17 cellular contexts compared by ENCODE assay signal in genomic region chr22:49871482-49871881, GRCh38. TPM values are rescaled to one million over a fixed set of nuclear protein-coding genes. Genes with fewer than 3 reads are reported as not detected.
DNase-seq lines count a peak whose midpoint lies in the region; ATAC-seq and TF ChIP-seq lines count a peak whose summit lies in the region.
"Had no signal": no experiment of that assay in that cellular context is flagged by ENCODE, and none has a peak within 500 bp of the region (broad histone marks: within the 10 kb centered on the region; RNA-seq: fewer than 3 reads in every experiment).

No MANE protein-coding gene starts in this region.

- TF ChIP-seq CTCF in fibroblast of mammary gland (conservative IDR thresholded peaks at IDR 0.05; ENCODE audit: control insufficient read depth, insufficient read depth, low read depth, low read length) = no peak
- TF ChIP-seq CTCF in Peyer's patch (IDR thresholded peaks at IDR 0.05) = no peak

- CTCF ChIA-PET in activated naive CD4-positive, alpha-beta T cell treated with anti-CD3 and anti-CD28 coated beads, Interleukin-2, amount 10 ng/mL, durations not matched to agents 7 days and 5 days (lab: Charles Lee) = no interaction called here

- ATAC-seq in HG02571 (IDR thresholded peaks at IDR 0.05; ENCODE audit: unreplicated experiment) = no peak
- ATAC-seq in sciatic nerve = no peak
- ATAC-seq: A549, Right ventricle myocardium inferior had no signal

- H3K27me3 ChIP-seq in Peyer's patch = no peaks in the 10 kb centered on the region

- no peaks in the 10 kb centered on the region for H3K36me3 ChIP-seq in Peyer's patch

- H3K27ac Mint-ChIP-seq in activated naive CD4-positive, alpha-beta T cell treated with anti-CD3 and anti-CD28 coated beads, Interleukin-2, amount 10 ng/mL, durations not matched to agents 7 days and 5 days = no peak overlapping the region

- no peaks in the 10 kb centered on the region for H3K4me1 ChIP-seq in Peyer's patch
- H3K4me1 ChIP-seq: A549 had no signal

- H3K9me3 Mint-ChIP-seq in activated naive CD4-positive, alpha-beta T cell treated with anti-CD3 and anti-CD28 coated beads, Interleukin-2, amount 10 ng/mL, durations not matched to agents 7 days and 5 days = peaks cover 32% of the 10 kb centered on the region

- H3K9me3 ChIP-seq in Peyer's patch = no peaks in the 10 kb centered on the region

- H3K4me3 ChIP-seq in fibroblast of mammary gland (ENCODE audit: control insufficient read depth, low read depth, low read length) (no peak overlapping the region), Peyer's patch (no peak overlapping the region)
- H3K4me3 ChIP-seq: A549 had no signal

- H3K4me3 Mint-ChIP-seq in activated naive CD4-positive, alpha-beta T cell treated with anti-CD3 and anti-CD28 coated beads, Interleukin-2, amount 10 ng/mL, durations not matched to agents 7 days and 5 days = no peak overlapping the region
- H3K4me3 Mint-ChIP-seq: IgD-negative memory B cell had no signal

- no peaks in the 10 kb centered on the region for H3K27me3 Mint-ChIP-seq in activated naive CD4-positive, alpha-beta T cell treated with anti-CD3 and anti-CD28 coated beads, Interleukin-2, amount 10 ng/mL, durations not matched to agents 7 days and 5 days
- H3K27me3 Mint-ChIP-seq: IgD-negative memory B cell had no signal

- H3K27ac ChIP-seq in Peyer's patch = no peak overlapping the region
- H3K27ac ChIP-seq: A549 had no signal

- H3K36me3 Mint-ChIP-seq in activated naive CD4-positive, alpha-beta T cell treated with anti-CD3 and anti-CD28 coated beads, Interleukin-2, amount 10 ng/mL, durations not matched to agents 7 days and 5 days = peaks cover 64% of the 10 kb centered on the region

- peak; percentile 17 for DNase-seq in activated effector memory CD4-positive, alpha-beta T cell treated with anti-CD3 and anti-CD28 coated beads, Interleukin-2, amount 50 U/mL, for 16 hours
- DNase-seq in activated effector memory CD4-positive, alpha-beta T cell treated with Interleukin-2 at 50 U/mL for 16 hours = no peak
- DNase-seq in RKO (ENCODE audit: low spot score) = peak; percentile 26
- peak; percentile 24 for DNase-seq in fibroblast of mammary gland (ENCODE audit: low read depth)
- DNase-seq in Peyer's patch = no peak
- DNase-seq in activated naive CD4-positive, alpha-beta T cell treated with anti-CD3 and anti-CD28 coated beads, Interleukin-2, amount 10 ng/mL, durations not matched to agents 7 days and 5 days = no peak
- no peak for DNase-seq in sciatic nerve (ENCODE audit: low spot score)
- DNase-seq: Calu3, NCI-H1092, NCI-H2107, NCI-H226, NCI-H526, SK-N-SH had no signal

- H3K4me1 Mint-ChIP-seq in activated naive CD4-positive, alpha-beta T cell treated with anti-CD3 and anti-CD28 coated beads, Interleukin-2, amount 10 ng/mL, durations not matched to agents 7 days and 5 days = peaks cover 50% of the 10 kb centered on the region

- intact Hi-C loops in sciatic nerve (cut with DNase I) = no loop called here

- no peak for TF ChIP-seq POLR2A in Peyer's patch (IDR thresholded peaks at IDR 0.05)

RNA-seq across cellular contexts. Expression of gene ZBED4, which starts 17.8 kb away (rescaled TPM):
- total RNA-seq in Peyer's patch (10 to 100 TPM; 14.9 to 24.0 (median 20.9) TPM), sciatic nerve (8.0 TPM)

RNA-seq across cellular contexts. Expression of gene BRD1, which starts 43.8 kb away (rescaled TPM):
- total RNA-seq in Peyer's patch (100 to 1,000 TPM in 1 of 4 donors, 10 to 100 TPM in 3; 54.1 to 126 (median 78.5) TPM), sciatic nerve (37.7 TPM)

RNA-seq across cellular contexts. Expression of gene ALG12, which starts 46.8 kb away (rescaled TPM):
- total RNA-seq in Peyer's patch (10 to 100 TPM; 17.3 to 25.5 (median 22.1) TPM), sciatic nerve (13.6 TPM)

RNA-seq across cellular contexts. Expression of gene CRELD2, which starts 47.0 kb away (rescaled TPM):
- total RNA-seq in Peyer's patch (10 to 100 TPM; 33.3 to 52.0 (median 41.1) TPM), sciatic nerve (35.8 TPM)

Comparison
In these comparisons a context has a peak if more than half of its experiments do, and no peak if none do; other contexts are left out.
1. DNase-seq: peak in activated effector memory CD4-positive, alpha-beta T cell treated with anti-CD3 and anti-CD28 coated beads, Interleukin-2, amount 50 U/mL, for 16 hours (single experiment), RKO (single experiment) and fibroblast of mammary gland (single experiment); none in activated effector memory CD4-positive, alpha-beta T cell treated with Interleukin-2 at 50 U/mL for 16 hours (single experiment), Peyer's patch (0 of 3), activated naive CD4-positive, alpha-beta T cell treated with anti-CD3 and anti-CD28 coated beads, Interleukin-2, amount 10 ng/mL, durations not matched to agents 7 days and 5 days (single experiment) and sciatic nerve (single experiment).